ENCODE assay signal across 8 cellular contexts in the genomic region with DNA sequence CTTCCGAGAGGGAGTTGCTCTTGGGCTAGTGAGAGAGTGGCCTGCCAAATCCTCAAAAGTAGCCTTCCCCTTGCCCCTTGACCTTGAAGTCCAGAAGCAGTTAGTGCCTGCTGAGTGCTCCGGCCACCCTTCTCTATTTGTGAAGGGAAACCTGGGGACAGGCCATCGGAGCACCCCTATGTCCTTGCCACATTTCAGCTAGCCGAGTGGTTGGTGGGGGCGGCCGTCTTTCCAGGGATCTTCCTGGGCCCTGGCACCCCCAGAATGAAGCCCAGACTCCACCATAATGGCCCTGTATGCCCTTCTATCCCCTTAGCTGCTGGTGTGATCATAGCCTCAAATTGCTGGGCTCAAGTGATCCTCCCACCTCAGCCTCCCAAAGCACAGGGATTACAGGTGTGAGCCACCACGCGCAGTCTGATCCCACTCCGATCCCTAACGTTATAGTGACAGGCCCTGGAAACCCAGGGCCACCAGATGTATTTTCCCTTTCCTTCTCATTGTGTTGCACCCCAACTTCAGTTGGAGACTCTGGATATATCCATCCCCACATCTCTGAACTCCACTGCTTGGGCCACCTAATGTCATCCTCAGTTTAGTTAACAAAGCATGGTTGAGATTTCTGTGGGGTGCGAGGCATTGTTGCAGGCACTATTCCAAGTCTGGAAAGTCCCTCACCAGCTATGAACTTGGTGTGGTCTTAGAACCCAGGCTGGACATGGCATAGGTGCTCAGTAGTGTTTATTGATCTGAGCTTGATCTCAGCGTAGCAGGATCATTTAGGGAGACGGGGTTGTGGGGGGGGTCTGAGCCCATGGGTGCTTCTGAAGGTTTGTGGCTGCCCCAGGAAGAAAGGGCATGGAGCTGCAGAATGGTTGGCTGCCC. TPM values are rescaled to one million over a fixed set of nuclear protein-coding genes. Genes with fewer than 3 reads are reported as not detected.
DNase-seq lines count a peak whose midpoint lies in the region; ATAC-seq and TF ChIP-seq lines count a peak whose summit lies in the region.

No MANE protein-coding gene starts in this region.

- H3K9me3 ChIP-seq in SJSA1 (replicated peaks) (no peaks in the 10 kb centered on the region), esophagus squamous epithelium (no peaks in the 10 kb centered on the region), trophoblast cell (ENCODE audit: insufficient read depth, low read depth, low read length) (peaks cover 1% of the 10 kb centered on the region)

- no peak overlapping the region for H3K4me3 Mint-ChIP-seq in Calu3 (ENCODE audit: low read depth, unreplicated experiment)

- peak overlapping the region; percentile 98 for H3K4ac ChIP-seq in trophoblast cell (ENCODE audit: low read depth, low read length)

- H3K27me3 ChIP-seq in SJSA1 (replicated peaks) (no peaks in the 10 kb centered on the region), esophagus squamous epithelium (no peaks in the 10 kb centered on the region), trophoblast cell (ENCODE audit: insufficient read depth, low read length) (no peaks in the 10 kb centered on the region)

- H3K27ac ChIP-seq in SJSA1 (peak overlapping the region; percentile 87), esophagus squamous epithelium (peak overlapping the region; percentile 96 to 100 (median 99)), trophoblast cell (ENCODE audit: low read depth, low read length) (no peak overlapping the region)

- no peaks in the 10 kb centered on the region for H3K27me3 Mint-ChIP-seq in Calu3 (ENCODE audit: unreplicated experiment)

- peak overlapping the region; percentile 68 for H3K4me2 ChIP-seq in trophoblast cell (ENCODE audit: low read length)

- peak overlapping the region; percentile 99 for H3K4me3 ChIP-seq in SJSA1
- peak overlapping the region; percentile 84 to 100 (median 100) for H3K4me3 ChIP-seq in esophagus squamous epithelium
- peak overlapping the region; percentile 92 for H3K4me3 ChIP-seq in trophoblast cell (ENCODE audit: low read depth, low read length)

- CTCF ChIA-PET in Calu3 (lab: Charles Lee): interaction anchor here (0.5 to 10.0 kb wide), 5 partner anchors 26 to 93 kb away, joined by 3 to 122 read pairs (median 5); no protein-coding TSS in a partner anchor

- peaks cover 31% of the 10 kb centered on the region for H3K79me1 ChIP-seq in trophoblast cell (ENCODE audit: low read length)

- H4K8ac ChIP-seq in trophoblast cell (ENCODE audit: low read depth, low read length): no peak overlapping the region

- H3K4me1 ChIP-seq in SJSA1 (replicated peaks): peaks cover 65% of the 10 kb centered on the region
- H3K4me1 ChIP-seq in esophagus squamous epithelium: peaks cover 57 to 72% (median 62%) of the 10 kb centered on the region in 3 donors
- H3K4me1 ChIP-seq in trophoblast cell (ENCODE audit: control insufficient read depth in 1 of 2, insufficient read depth in 2 of 2, low read length in 2 of 2): peaks cover 40 to 48% of the 10 kb centered on the region in 2 experiments

- H3K23ac ChIP-seq in trophoblast cell (ENCODE audit: low read length): peak overlapping the region; percentile 44

- H3K18ac ChIP-seq in trophoblast cell (ENCODE audit: low read length): peak overlapping the region; percentile 53

- no peak overlapping the region for H4K12ac ChIP-seq in trophoblast cell (ENCODE audit: low read depth, low read length)

- no peaks in the 10 kb centered on the region for H3K9me3 Mint-ChIP-seq in Calu3 (ENCODE audit: low read depth, unreplicated experiment)

- no peak overlapping the region for H2AFZ ChIP-seq in trophoblast cell (ENCODE audit: insufficient read depth, low read length, poor library complexity)

- peaks cover 41% of the 10 kb centered on the region for H3K4me1 Mint-ChIP-seq in Calu3 (ENCODE audit: low read depth, unreplicated experiment)

- intact Hi-C loops in Calu3 (cut with micrococcal nuclease; ENCODE audit: unreplicated experiment) (no loop called here), esophagus squamous epithelium (cut with DNase I) (no loop called here)

- H3K36me3 ChIP-seq in SJSA1: peaks cover 33% of the 10 kb centered on the region
- H3K36me3 ChIP-seq in esophagus squamous epithelium: peaks cover 0 to 7% (median 0%) of the 10 kb centered on the region in 3 donors
- peaks cover 0 to 5% of the 10 kb centered on the region in 2 experiments for H3K36me3 ChIP-seq in trophoblast cell (ENCODE audit: control insufficient read depth in 1 of 2, insufficient read depth in 2 of 2, low read length in 2 of 2)

- DNase-seq in Calu3 (no peak), SJSA1 (ENCODE audit: low read depth in 1 of 2, low spot score in 2 of 2) (no peak), esophagus squamous epithelium (lab: John Stamatoyannopoulos, UW) (no peak), trophoblast cell (no peak), HuH-7.5 (ENCODE audit: low spot score) (no peak), NCI-H2171 treated with DMSO at 0.1 percent for 48 hours (lab: John Stamatoyannopoulos, UW) (no peak)

- WGBS in esophagus squamous epithelium, 2 donors: 42 to 78% methylated on average over 5 to 9 of the region's 13 CpGs
- no CpG with 5 or more reads among the region's 13 CpGs for WGBS in trophoblast cell (ENCODE audit: extremely low coverage, insufficient coverage, insufficient read length)

- H2BK5ac ChIP-seq in trophoblast cell (ENCODE audit: low read depth, low read length, poor library complexity): no peak overlapping the region

- BruUV-seq in Calu3 (replicated peaks; lab: Mats Ljungman, UMichigan): TSS peak; percentile 61

- no peak overlapping the region for H2BK120ac ChIP-seq in trophoblast cell (ENCODE audit: insufficient read depth, low read length, poor library complexity)

- H2BK12ac ChIP-seq in trophoblast cell (ENCODE audit: low read length): no peak overlapping the region

- TF ChIP-seq CTCF in Calu3 (IDR thresholded peaks at IDR 0.05; ENCODE audit: unreplicated experiment) (no peak), esophagus squamous epithelium (IDR thresholded peaks at IDR 0.05) (no peak)

- peak overlapping the region; percentile 96 for H3K9ac ChIP-seq in trophoblast cell (ENCODE audit: low read length)

- H4K91ac ChIP-seq in trophoblast cell (ENCODE audit: low read depth, low read length): no peak overlapping the region

- H2AK5ac ChIP-seq in trophoblast cell (ENCODE audit: low read length): no peak overlapping the region

- H3K36me3 Mint-ChIP-seq in Calu3 (ENCODE audit: insufficient read depth, unreplicated experiment): peaks cover 43% of the 10 kb centered on the region

- peak overlapping the region; percentile 62 for H3K27ac Mint-ChIP-seq in Calu3 (ENCODE audit: unreplicated experiment)

- H3K14ac ChIP-seq in trophoblast cell (ENCODE audit: low read length): peak overlapping the region; percentile 29

- ATAC-seq in GM19455 (IDR thresholded peaks at IDR 0.05; ENCODE audit: unreplicated experiment) (no peak), GM18505 (IDR thresholded peaks at IDR 0.05; ENCODE audit: unreplicated experiment) (no peak)

- TF ChIP-seq POLR2A in esophagus squamous epithelium (IDR thresholded peaks at IDR 0.05) (no peak), GM18505 (IDR thresholded peaks at IDR 0.05; ENCODE audit: borderline replicate concordance, extremely low read depth, insufficient read depth, insufficient read length) (no peak)

- H3K79me2 ChIP-seq in trophoblast cell (ENCODE audit: control insufficient read depth, insufficient read depth, low read length, poor library complexity): peaks cover 44% of the 10 kb centered on the region

RNA-seq across cellular contexts. Expression of a gene that starts 1.6 kb away (rescaled TPM):
- 98.6 and 116 TPM in 2 replicates for total RNA-seq in Calu3 (2022)
- total RNA-seq in SJSA1 (2014; rRNA removed; shearing (Covaris generic)): 60.8 and 65.8 TPM in 2 replicates
- total RNA-seq in esophagus squamous epithelium: 100 to 1,000 TPM in 2 of 4 donors, 10 to 100 TPM in 2; 66.4 to 118 (median 89.8) TPM
- polyA plus RNA-seq in trophoblast cell (2013): 77.2 and 78.0 TPM in 2 replicates

RNA-seq across cellular contexts. Expression of a gene that starts 47.4 kb away (rescaled TPM):
- 61.4 and 67.2 TPM in 2 replicates for total RNA-seq in Calu3 (2022)
- total RNA-seq in SJSA1 (2014; rRNA removed; shearing (Covaris generic)): 51.8 and 68.9 TPM in 2 replicates
- 100 to 1,000 TPM in 2 of 4 donors, 10 to 100 TPM in 2; 68.0 to 185 (median 103) TPM for total RNA-seq in esophagus squamous epithelium
- polyA plus RNA-seq in trophoblast cell (2013): 41.6 and 43.8 TPM in 2 replicates
